1 cellular context compared by ENCODE assay signal in the genomic region with DNA sequence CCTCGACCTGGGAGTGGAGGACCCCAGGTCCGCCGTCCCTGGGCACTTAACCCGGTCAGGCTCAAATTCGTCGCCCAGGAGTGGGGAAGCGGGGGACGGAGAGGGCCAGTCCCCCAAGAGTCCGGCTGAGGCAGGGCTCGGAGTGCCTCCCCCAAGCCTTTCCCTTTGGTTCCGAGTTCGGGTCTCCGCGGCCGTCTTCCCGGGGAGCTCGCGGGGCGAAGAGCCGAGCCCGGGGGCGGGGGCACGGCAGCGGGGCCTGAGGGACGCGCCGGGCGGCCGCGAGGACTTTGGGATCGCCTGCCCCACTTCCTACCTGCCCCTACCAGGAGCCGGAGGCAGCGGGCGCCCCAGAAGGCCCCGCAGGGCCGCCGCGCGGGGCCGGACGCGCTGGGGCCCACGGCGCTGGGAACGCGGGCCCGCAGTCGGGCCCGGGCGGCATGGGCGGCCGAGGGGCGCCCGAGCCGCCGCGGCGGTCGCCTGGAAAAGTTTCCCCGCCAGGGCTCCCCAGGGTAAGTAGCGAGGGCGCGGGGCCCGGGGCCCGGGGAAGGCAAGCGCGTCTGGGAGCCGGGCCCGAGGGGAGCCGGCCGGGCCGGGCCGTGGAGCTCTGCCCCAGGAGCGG.
TF ChIP-seq lines count a peak whose summit lies in the region.

No MANE protein-coding gene starts in this region.

TF ChIP-seq in HepG2, 621 proteins besides CTCF, POLR2A, EP300 and RAD21 (continued from another document):
- TF ChIP-seq, protein P1, sequence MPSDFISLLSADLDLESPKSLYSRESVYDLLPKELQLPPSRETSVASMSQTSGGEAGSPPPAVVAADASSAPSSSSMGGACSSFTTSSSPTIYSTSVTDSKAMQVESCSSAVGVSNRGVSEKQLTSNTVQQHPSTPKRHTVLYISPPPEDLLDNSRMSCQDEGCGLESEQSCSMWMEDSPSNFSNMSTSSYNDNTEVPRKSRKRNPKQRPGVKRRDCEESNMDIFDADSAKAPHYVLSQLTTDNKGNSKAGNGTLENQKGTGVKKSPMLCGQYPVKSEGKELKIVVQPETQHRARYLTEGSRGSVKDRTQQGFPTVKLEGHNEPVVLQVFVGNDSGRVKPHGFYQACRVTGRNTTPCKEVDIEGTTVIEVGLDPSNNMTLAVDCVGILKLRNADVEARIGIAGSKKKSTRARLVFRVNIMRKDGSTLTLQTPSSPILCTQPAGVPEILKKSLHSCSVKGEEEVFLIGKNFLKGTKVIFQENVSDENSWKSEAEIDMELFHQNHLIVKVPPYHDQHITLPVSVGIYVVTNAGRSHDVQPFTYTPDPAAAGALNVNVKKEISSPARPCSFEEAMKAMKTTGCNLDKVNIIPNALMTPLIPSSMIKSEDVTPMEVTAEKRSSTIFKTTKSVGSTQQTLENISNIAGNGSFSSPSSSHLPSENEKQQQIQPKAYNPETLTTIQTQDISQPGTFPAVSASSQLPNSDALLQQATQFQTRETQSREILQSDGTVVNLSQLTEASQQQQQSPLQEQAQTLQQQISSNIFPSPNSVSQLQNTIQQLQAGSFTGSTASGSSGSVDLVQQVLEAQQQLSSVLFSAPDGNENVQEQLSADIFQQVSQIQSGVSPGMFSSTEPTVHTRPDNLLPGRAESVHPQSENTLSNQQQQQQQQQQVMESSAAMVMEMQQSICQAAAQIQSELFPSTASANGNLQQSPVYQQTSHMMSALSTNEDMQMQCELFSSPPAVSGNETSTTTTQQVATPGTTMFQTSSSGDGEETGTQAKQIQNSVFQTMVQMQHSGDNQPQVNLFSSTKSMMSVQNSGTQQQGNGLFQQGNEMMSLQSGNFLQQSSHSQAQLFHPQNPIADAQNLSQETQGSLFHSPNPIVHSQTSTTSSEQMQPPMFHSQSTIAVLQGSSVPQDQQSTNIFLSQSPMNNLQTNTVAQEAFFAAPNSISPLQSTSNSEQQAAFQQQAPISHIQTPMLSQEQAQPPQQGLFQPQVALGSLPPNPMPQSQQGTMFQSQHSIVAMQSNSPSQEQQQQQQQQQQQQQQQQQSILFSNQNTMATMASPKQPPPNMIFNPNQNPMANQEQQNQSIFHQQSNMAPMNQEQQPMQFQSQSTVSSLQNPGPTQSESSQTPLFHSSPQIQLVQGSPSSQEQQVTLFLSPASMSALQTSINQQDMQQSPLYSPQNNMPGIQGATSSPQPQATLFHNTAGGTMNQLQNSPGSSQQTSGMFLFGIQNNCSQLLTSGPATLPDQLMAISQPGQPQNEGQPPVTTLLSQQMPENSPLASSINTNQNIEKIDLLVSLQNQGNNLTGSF (CRISPR knock-in tag; IDR thresholded peaks at IDR 0.05), result no peak
- peak; percentile 56; the same call in 1 of the 2 replicates for TF ChIP-seq ZNF891 (CRISPR knock-in tag; IDR thresholded peaks at IDR 0.05)
- TF ChIP-seq BCL6 (CRISPR knock-in tag; IDR thresholded peaks at IDR 0.05), result peak; percentile 96
- TF ChIP-seq, protein P2, sequence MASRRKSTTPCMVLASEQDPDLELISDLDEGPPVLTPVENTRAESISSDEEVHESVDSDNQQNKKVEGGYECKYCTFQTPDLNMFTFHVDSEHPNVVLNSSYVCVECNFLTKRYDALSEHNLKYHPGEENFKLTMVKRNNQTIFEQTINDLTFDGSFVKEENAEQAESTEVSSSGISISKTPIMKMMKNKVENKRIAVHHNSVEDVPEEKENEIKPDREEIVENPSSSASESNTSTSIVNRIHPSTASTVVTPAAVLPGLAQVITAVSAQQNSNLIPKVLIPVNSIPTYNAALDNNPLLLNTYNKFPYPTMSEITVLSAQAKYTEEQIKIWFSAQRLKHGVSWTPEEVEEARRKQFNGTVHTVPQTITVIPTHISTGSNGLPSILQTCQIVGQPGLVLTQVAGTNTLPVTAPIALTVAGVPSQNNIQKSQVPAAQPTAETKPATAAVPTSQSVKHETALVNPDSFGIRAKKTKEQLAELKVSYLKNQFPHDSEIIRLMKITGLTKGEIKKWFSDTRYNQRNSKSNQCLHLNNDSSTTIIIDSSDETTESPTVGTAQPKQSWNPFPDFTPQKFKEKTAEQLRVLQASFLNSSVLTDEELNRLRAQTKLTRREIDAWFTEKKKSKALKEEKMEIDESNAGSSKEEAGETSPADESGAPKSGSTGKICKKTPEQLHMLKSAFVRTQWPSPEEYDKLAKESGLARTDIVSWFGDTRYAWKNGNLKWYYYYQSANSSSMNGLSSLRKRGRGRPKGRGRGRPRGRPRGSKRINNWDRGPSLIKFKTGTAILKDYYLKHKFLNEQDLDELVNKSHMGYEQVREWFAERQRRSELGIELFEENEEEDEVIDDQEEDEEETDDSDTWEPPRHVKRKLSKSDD (CRISPR knock-in tag; IDR thresholded peaks at IDR 0.05; ENCODE audit: low read depth), result no peak
- no peak for TF ChIP-seq SP4 (CRISPR knock-in tag; IDR thresholded peaks at IDR 0.05)
- no peak for TF ChIP-seq MYNN (CRISPR knock-in tag; IDR thresholded peaks at IDR 0.05; ENCODE audit: low read depth)
- no peak for TF ChIP-seq STAG1 (CRISPR knock-in tag; IDR thresholded peaks at IDR 0.05)
- TF ChIP-seq SNRNP70 (IDR thresholded peaks at IDR 0.05; ENCODE audit: low read depth, low read length), result no peak
- TF ChIP-seq, protein P3, sequence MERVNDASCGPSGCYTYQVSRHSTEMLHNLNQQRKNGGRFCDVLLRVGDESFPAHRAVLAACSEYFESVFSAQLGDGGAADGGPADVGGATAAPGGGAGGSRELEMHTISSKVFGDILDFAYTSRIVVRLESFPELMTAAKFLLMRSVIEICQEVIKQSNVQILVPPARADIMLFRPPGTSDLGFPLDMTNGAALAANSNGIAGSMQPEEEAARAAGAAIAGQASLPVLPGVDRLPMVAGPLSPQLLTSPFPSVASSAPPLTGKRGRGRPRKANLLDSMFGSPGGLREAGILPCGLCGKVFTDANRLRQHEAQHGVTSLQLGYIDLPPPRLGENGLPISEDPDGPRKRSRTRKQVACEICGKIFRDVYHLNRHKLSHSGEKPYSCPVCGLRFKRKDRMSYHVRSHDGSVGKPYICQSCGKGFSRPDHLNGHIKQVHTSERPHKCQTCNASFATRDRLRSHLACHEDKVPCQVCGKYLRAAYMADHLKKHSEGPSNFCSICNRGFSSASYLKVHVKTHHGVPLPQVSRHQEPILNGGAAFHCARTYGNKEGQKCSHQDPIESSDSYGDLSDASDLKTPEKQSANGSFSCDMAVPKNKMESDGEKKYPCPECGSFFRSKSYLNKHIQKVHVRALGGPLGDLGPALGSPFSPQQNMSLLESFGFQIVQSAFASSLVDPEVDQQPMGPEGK (CRISPR knock-in tag; IDR thresholded peaks at IDR 0.05), result 0 out of 2 replicates have a peak, but pooled peaks have one; percentile 4
- TF ChIP-seq RNF2 (conservative IDR thresholded peaks at IDR 0.05; ENCODE audit: low read depth), result peak; percentile 91
- TF ChIP-seq, protein P4, sequence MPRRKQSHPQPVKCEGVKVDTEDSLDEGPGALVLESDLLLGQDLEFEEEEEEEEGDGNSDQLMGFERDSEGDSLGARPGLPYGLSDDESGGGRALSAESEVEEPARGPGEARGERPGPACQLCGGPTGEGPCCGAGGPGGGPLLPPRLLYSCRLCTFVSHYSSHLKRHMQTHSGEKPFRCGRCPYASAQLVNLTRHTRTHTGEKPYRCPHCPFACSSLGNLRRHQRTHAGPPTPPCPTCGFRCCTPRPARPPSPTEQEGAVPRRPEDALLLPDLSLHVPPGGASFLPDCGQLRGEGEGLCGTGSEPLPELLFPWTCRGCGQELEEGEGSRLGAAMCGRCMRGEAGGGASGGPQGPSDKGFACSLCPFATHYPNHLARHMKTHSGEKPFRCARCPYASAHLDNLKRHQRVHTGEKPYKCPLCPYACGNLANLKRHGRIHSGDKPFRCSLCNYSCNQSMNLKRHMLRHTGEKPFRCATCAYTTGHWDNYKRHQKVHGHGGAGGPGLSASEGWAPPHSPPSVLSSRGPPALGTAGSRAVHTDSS (CRISPR knock-in tag; conservative IDR thresholded peaks at IDR 0.05), result no peak
- TF ChIP-seq ZNF556 (CRISPR knock-in tag; IDR thresholded peaks at IDR 0.05; ENCODE audit: borderline replicate concordance), result 0 out of 2 replicates have a peak, but pooled peaks have one; percentile 34
- no peak for TF ChIP-seq POGZ (CRISPR knock-in tag; IDR thresholded peaks at IDR 0.05)
- peak; percentile 27 for TF ChIP-seq AGO2 (optimal IDR thresholded peaks at IDR 0.05; ENCODE audit: low read depth, low read length)
- peak; percentile 95 for TF ChIP-seq ZNF263 (CRISPR knock-in tag; IDR thresholded peaks at IDR 0.05)
- no peak for TF ChIP-seq KAT7 (CRISPR knock-in tag; IDR thresholded peaks at IDR 0.05; ENCODE audit: borderline replicate concordance)
- TF ChIP-seq SIN3A (IDR thresholded peaks at IDR 0.05; ENCODE audit: borderline replicate concordance, low read depth, low read length), result no peak
- TF ChIP-seq, protein P5, sequence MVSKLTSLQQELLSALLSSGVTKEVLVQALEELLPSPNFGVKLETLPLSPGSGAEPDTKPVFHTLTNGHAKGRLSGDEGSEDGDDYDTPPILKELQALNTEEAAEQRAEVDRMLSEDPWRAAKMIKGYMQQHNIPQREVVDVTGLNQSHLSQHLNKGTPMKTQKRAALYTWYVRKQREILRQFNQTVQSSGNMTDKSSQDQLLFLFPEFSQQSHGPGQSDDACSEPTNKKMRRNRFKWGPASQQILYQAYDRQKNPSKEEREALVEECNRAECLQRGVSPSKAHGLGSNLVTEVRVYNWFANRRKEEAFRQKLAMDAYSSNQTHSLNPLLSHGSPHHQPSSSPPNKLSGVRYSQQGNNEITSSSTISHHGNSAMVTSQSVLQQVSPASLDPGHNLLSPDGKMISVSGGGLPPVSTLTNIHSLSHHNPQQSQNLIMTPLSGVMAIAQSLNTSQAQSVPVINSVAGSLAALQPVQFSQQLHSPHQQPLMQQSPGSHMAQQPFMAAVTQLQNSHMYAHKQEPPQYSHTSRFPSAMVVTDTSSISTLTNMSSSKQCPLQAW (CRISPR knock-in tag; IDR thresholded peaks at IDR 0.05), result no peak
- TF ChIP-seq, protein P6, sequence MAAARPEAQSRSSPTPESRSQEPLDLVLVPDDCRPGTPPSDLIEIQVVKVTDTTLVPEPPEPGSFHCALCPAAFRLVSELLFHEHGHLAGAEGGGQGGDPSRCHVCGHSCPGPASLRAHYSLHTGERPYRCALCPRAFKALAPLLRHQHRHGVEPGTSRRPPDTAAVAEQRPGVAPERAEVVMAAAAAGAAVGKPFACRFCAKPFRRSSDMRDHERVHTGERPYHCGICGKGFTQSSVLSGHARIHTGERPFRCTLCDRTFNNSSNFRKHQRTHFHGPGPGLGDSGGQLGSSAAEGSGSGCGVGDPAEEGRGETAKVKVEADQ (CRISPR knock-in tag; IDR thresholded peaks at IDR 0.05; ENCODE audit: borderline replicate concordance), result no peak
- no peak for TF ChIP-seq GZF1 (CRISPR knock-in tag; IDR thresholded peaks at IDR 0.05)
- no peak for TF ChIP-seq ZBTB7A (CRISPR knock-in tag; IDR thresholded peaks at IDR 0.05)
- TF ChIP-seq ZNF558 (CRISPR knock-in tag; IDR thresholded peaks at IDR 0.05; ENCODE audit: borderline replicate concordance), result no peak
